13 cellular contexts compared by ENCODE assay signal in genomic region chr2:127100261-127101047, GRCh38. TPM values are rescaled to one million over a fixed set of nuclear protein-coding genes. Genes with fewer than 3 reads are reported as not detected.
DNase-seq lines count a peak whose midpoint lies in the region; ATAC-seq, FAIRE-seq and TF ChIP-seq lines count a peak whose summit lies in the region.
"Had no signal": no experiment of that assay in that cellular context is flagged by ENCODE, and none has a peak within 500 bp of the region (broad histone marks: within the 10 kb centered on the region; RNA-seq: fewer than 3 reads in every experiment).

No MANE protein-coding gene starts in this region.

- TF ChIP-seq EP300 in HepG2 (IDR thresholded peaks at IDR 0.05; ENCODE audit: low read depth in 2 of 2, low read length in 2 of 2) = no peak
- no peak for TF ChIP-seq EP300 in HepG2 (CRISPR knock-in tag; IDR thresholded peaks at IDR 0.05; ENCODE audit: borderline replicate concordance)

- no peak overlapping the region for H3K4me3 Mint-ChIP-seq in stimulated activated effector memory CD8-positive, alpha-beta T cell treated with anti-CD3 and anti-CD28 coated beads, Interleukin-12 subunit alpha, Interleukin-12 subunit beta, amount 100 ng/mL, for 72 hours
- H3K4me3 Mint-ChIP-seq: activated CD4-positive, alpha-beta T cell treated with anti-CD3 and anti-CD28 coated beads, Interleukin-2, amount 10 ng/mL, durations not matched to agents 24 days and 14 days; activated naive CD8-positive, alpha-beta T cell treated with anti-CD3 and anti-CD28 coated beads, Interleukin-2, amount 10 ng/mL, durations not matched to agents 7 days and 5 days; memory B cell had no signal

- H3K9me3 ChIP-seq in adrenal gland (replicated peaks in 1 of 3) (no peaks in the 10 kb centered on the region), HepG2 (ENCODE audit: low read length) (no peaks in the 10 kb centered on the region), upper lobe of right lung (no peaks in the 10 kb centered on the region)

- H2AFZ ChIP-seq in HepG2 (ENCODE audit: low read length) = no peak overlapping the region

- H3K4me3 ChIP-seq in adrenal gland (no peak overlapping the region), HepG2 (replicated peaks in 1 of 3; ENCODE audit: insufficient read depth in 1 of 3, low read depth in 2 of 3, low read length in 3 of 3) (no peak overlapping the region; a peak in 1 of 6 replicates), upper lobe of right lung (no peak overlapping the region)

- 59 to 72% (median 63%) methylated on average over 6 to 15 of the region's 15 CpGs for WGBS in adrenal gland, 4 donors
- WGBS in HepG2 (ENCODE audit: low lambda C conversion rate) = 28% methylated on average over 9 of the region's 15 CpGs

- H3K27me3 ChIP-seq in adrenal gland = no peaks in the 10 kb centered on the region
- H3K27me3 ChIP-seq in HepG2 (ENCODE audit: control insufficient read depth in 1 of 2, insufficient read depth in 2 of 2, low read length in 2 of 2) = peaks cover 3 to 54% of the 10 kb centered on the region in 2 experiments
- H3K27me3 ChIP-seq in upper lobe of right lung = no peaks in the 10 kb centered on the region

- DNase-seq in SIG-M5 treated with dmso at 0.1 percent for 504 hours (lab: John Stamatoyannopoulos, UW; ENCODE audit: unreplicated experiment) (peak; percentile 23), SIG-M5 (lab: John Stamatoyannopoulos, UW) (no peak), adrenal gland (peak in 4 of 7 donors; percentile 29 to 52 (median 42)), HepG2 (ENCODE audit: low spot score) (peak; percentile 79), upper lobe of right lung (peak; percentile 61), DMS114 treated with DMSO at 0.1 percent for 48 hours (lab: John Stamatoyannopoulos, UW; ENCODE audit: unreplicated experiment) (no peak)
- DNase-seq in stimulated activated effector memory CD8-positive, alpha-beta T cell treated with anti-CD3 and anti-CD28 coated beads, Interleukin-12 subunit alpha, Interleukin-12 subunit beta, amount 100 ng/mL, for 72 hours (ENCODE audit: low spot score in 2 of 2) = no peak
- DNase-seq: activated CD4-positive, alpha-beta T cell treated with anti-CD3 and anti-CD28 coated beads, Interleukin-2, amount 10 ng/mL, durations not matched to agents 24 days and 14 days; activated naive CD8-positive, alpha-beta T cell treated with anti-CD3 and anti-CD28 coated beads, Interleukin-2, amount 10 ng/mL, durations not matched to agents 7 days and 5 days; Karpas-422; OCI-M1 had no signal

- BruUV-seq in HepG2 (replicated peaks; lab: Mats Ljungman, UMichigan) = no TSS peak

- TF ChIP-seq CTCF in adrenal gland (IDR thresholded peaks at IDR 0.05) = no peak
- TF ChIP-seq CTCF in HepG2 (CRISPR knock-in tag; IDR thresholded peaks at IDR 0.05) = 0 out of 2 replicates have a peak, but pooled peaks have one; percentile 11
- TF ChIP-seq CTCF in upper lobe of right lung (IDR thresholded peaks at IDR 0.05) = no peak

- H3K4me2 ChIP-seq in HepG2 (ENCODE audit: low read depth, low read length) = peak overlapping the region; percentile 40

- ATAC-seq in HepG2 (peak; percentile 69), upper lobe of right lung (peak; percentile 27), GM21381 (IDR thresholded peaks at IDR 0.05; ENCODE audit: unreplicated experiment) (no peak)
- no peak for ATAC-seq in stimulated activated effector memory CD8-positive, alpha-beta T cell treated with anti-CD3 and anti-CD28 coated beads, Interleukin-12 subunit alpha, Interleukin-12 subunit beta, amount 100 ng/mL, for 72 hours

- in situ Hi-C loops in HepG2 (cut with HindIII; ENCODE audit: extremely low pct_ligation_motif_present, low pct_unique_long_range_greater_than_20kb) = no loop called here

- peak; percentile 56 for FAIRE-seq in HepG2 (lab: Jason Lieb, UNC)

- CTCF ChIA-PET in HepG2 (lab: Yijun Ruan, JAX; ENCODE audit: low intra/inter-chr PET ratio, low total read pairs) = no interaction called here

- intact Hi-C loops in adrenal gland (cut with DNase I) (loop anchor here in 1 of 2 donors (5.0 kb wide), 1 partner anchor 33 kb away; no protein-coding TSS in a partner anchor), HepG2 (cut with micrococcal nuclease; ENCODE audit: unreplicated experiment) (no loop called here), upper lobe of right lung (cut with DNase I) (no loop called here)

- H4K20me1 ChIP-seq in HepG2 (ENCODE audit: insufficient read depth, low read length) = no peaks in the 10 kb centered on the region

- H3K36me3 Mint-ChIP-seq in stimulated activated effector memory CD8-positive, alpha-beta T cell treated with anti-CD3 and anti-CD28 coated beads, Interleukin-12 subunit alpha, Interleukin-12 subunit beta, amount 100 ng/mL, for 72 hours = no peaks in the 10 kb centered on the region
- H3K36me3 Mint-ChIP-seq: activated naive CD8-positive, alpha-beta T cell treated with anti-CD3 and anti-CD28 coated beads, Interleukin-2, amount 10 ng/mL, durations not matched to agents 7 days and 5 days; memory B cell had no signal

- no peak overlapping the region for H3K9ac ChIP-seq in HepG2 (ENCODE audit: insufficient read depth, low read depth, low read length)

- H3K36me3 ChIP-seq in adrenal gland (replicated peaks in 1 of 2) (no peaks in the 10 kb centered on the region), HepG2 (replicated peaks in 1 of 2; ENCODE audit: control insufficient read depth in 1 of 2, insufficient read depth in 2 of 2, low read length in 2 of 2) (no peaks in the 10 kb centered on the region), upper lobe of right lung (no peaks in the 10 kb centered on the region)

- no peak for TF ChIP-seq RAD21 in HepG2 (CRISPR knock-in tag; IDR thresholded peaks at IDR 0.05)

- H3K9me3 Mint-ChIP-seq in stimulated activated effector memory CD8-positive, alpha-beta T cell treated with anti-CD3 and anti-CD28 coated beads, Interleukin-12 subunit alpha, Interleukin-12 subunit beta, amount 100 ng/mL, for 72 hours = no peaks in the 10 kb centered on the region
- H3K9me3 Mint-ChIP-seq: activated CD4-positive, alpha-beta T cell treated with anti-CD3 and anti-CD28 coated beads, Interleukin-2, amount 10 ng/mL, durations not matched to agents 24 days and 14 days; activated naive CD8-positive, alpha-beta T cell treated with anti-CD3 and anti-CD28 coated beads, Interleukin-2, amount 10 ng/mL, durations not matched to agents 7 days and 5 days; memory B cell had no signal

- H3K27ac Mint-ChIP-seq in stimulated activated effector memory CD8-positive, alpha-beta T cell treated with anti-CD3 and anti-CD28 coated beads, Interleukin-12 subunit alpha, Interleukin-12 subunit beta, amount 100 ng/mL, for 72 hours = no peak overlapping the region
- H3K27ac Mint-ChIP-seq: activated CD4-positive, alpha-beta T cell treated with anti-CD3 and anti-CD28 coated beads, Interleukin-2, amount 10 ng/mL, durations not matched to agents 24 days and 14 days; activated naive CD8-positive, alpha-beta T cell treated with anti-CD3 and anti-CD28 coated beads, Interleukin-2, amount 10 ng/mL, durations not matched to agents 7 days and 5 days; memory B cell had no signal

- peak in 1 of 2 donors; percentile 9 for TF ChIP-seq POLR2A in adrenal gland (IDR thresholded peaks at IDR 0.05)
- TF ChIP-seq POLR2A in HepG2 (IDR thresholded peaks at IDR 0.05; ENCODE audit: insufficient read depth in 1 of 2, low read depth in 2 of 2, low read length in 2 of 2) = no peak

- H3K4me1 ChIP-seq in adrenal gland (replicated peaks in 1 of 2) (peaks cover 66 to 75% of the 10 kb centered on the region in 2 donors), HepG2 (ENCODE audit: insufficient read depth, low read length) (peaks cover 13% of the 10 kb centered on the region), upper lobe of right lung (no peaks in the 10 kb centered on the region)

- H3K27ac ChIP-seq in adrenal gland (peak overlapping the region in 2 of 5 donors; percentile 54 to 58), HepG2 (ENCODE audit: extremely low read length, insufficient read depth, low read length) (no peak overlapping the region), upper lobe of right lung (no peak overlapping the region)

- POLR2A ChIA-PET in HepG2 (lab: Yijun Ruan, JAX) = no interaction called here

- peaks cover 8% of the 10 kb centered on the region for H3K4me1 Mint-ChIP-seq in stimulated activated effector memory CD8-positive, alpha-beta T cell treated with anti-CD3 and anti-CD28 coated beads, Interleukin-12 subunit alpha, Interleukin-12 subunit beta, amount 100 ng/mL, for 72 hours
- H3K4me1 Mint-ChIP-seq: activated CD4-positive, alpha-beta T cell treated with anti-CD3 and anti-CD28 coated beads, Interleukin-2, amount 10 ng/mL, durations not matched to agents 24 days and 14 days; memory B cell had no signal

- no peaks in the 10 kb centered on the region for H3K79me2 ChIP-seq in HepG2 (ENCODE audit: insufficient read depth, low read length)

RNA-seq across cellular contexts. Expression of gene BIN1, which starts 6.5 kb away (rescaled TPM):
- total RNA-seq in adrenal gland (100 to 1,000 TPM in 7 of 8 donors, 10 to 100 TPM in 1; 84.0 to 207 (median 134) TPM), HepG2 (2016; rRNA removed; fragmentation: Illumina TruSeq; extraction: Trizol) (0.93 and 0.98 TPM in 2 replicates), upper lobe of right lung (33.4 TPM)
- polyA plus RNA-seq in adrenal gland (100 to 1,000 TPM in 1 of 3 donors, 10 to 100 TPM in 2; 80.3 to 113 (median 97.5) TPM), HepG2 (2011; rRNA removed) (0.51 and 1.2 TPM in 2 replicates)
- total RNA-seq in HepG2 (2016; cell fraction: cytosol; rRNA removed; fragmentation: Illumina TruSeq; extraction: Trizol; ENCODE audit: low read depth) = 0.61 and 1.1 TPM in 2 replicates
- 0.58 and 0.97 TPM in 2 replicates for total RNA-seq in HepG2 (2016; cell fraction: insoluble cytoplasmic fraction; rRNA removed; fragmentation: Illumina TruSeq; extraction: Trizol)
- 1.2 TPM in 2 replicates for total RNA-seq in HepG2 (2016; cell fraction: membrane; rRNA removed; fragmentation: Illumina TruSeq; extraction: Trizol)
- total RNA-seq in HepG2 (2016; cell fraction: nucleus; rRNA removed; fragmentation: Illumina TruSeq; extraction: Trizol) = 0.28 and 0.41 TPM in 2 replicates
- 0.42 and 1.3 TPM in 2 replicates for polyA plus RNA-seq in HepG2 (2011; cell fraction: cytosol; rRNA removed)
- 1.2 and 2.2 TPM in 2 replicates for polyA plus RNA-seq in HepG2 (2011; cell fraction: nucleus; rRNA removed)
- polyA plus RNA-seq in HepG2 (2012) = 1.3 and 1.6 TPM in 2 replicates
- polyA plus RNA-seq in HepG2 (2016; cell fraction: cytosol; fragmentation: Illumina TruSeq; extraction: Trizol; ENCODE audit: low read depth) = 0.84 and 1.2 TPM in 2 replicates
- 1.0 and 1.9 TPM in 2 replicates for polyA plus RNA-seq in HepG2 (2016; cell fraction: insoluble cytoplasmic fraction; fragmentation: Illumina TruSeq; extraction: Trizol; ENCODE audit: low read depth)
- 0.97 and 1.1 TPM in 2 replicates for polyA plus RNA-seq in HepG2 (2016; cell fraction: membrane; fragmentation: Illumina TruSeq; extraction: Trizol; ENCODE audit: low read depth)
- polyA plus RNA-seq in HepG2 (2016; cell fraction: nucleus; fragmentation: Illumina TruSeq; extraction: Trizol; ENCODE audit: insufficient read depth, low read depth) = 0.85 and 0.91 TPM in 2 replicates
- polyA minus RNA-seq in HepG2 (2011; rRNA and poly(A)+ RNA removed; ENCODE audit: low replicate concordance) = 0.84 and 28.9 TPM in 2 replicates
- polyA minus RNA-seq in HepG2 (2011; cell fraction: cytosol; rRNA and poly(A)+ RNA removed) = 0.59 and 0.79 TPM in 2 replicates
- 0.50 and 0.90 TPM in 2 replicates for polyA minus RNA-seq in HepG2 (2011; cell fraction: nucleus; rRNA and poly(A)+ RNA removed)

Comparison
In these comparisons a context has a peak if more than half of its experiments do, and no peak if none do; other contexts are left out.
1. DNase-seq: peak in SIG-M5 treated with dmso at 0.1 percent for 504 hours (single experiment), adrenal gland (4 of 7), HepG2 (single experiment) and upper lobe of right lung (single experiment); none in SIG-M5 (single experiment), DMS114 treated with DMSO at 0.1 percent for 48 hours (single experiment) and stimulated activated effector memory CD8-positive, alpha-beta T cell treated with anti-CD3 and anti-CD28 coated beads, Interleukin-12 subunit alpha, Interleukin-12 subunit beta, amount 100 ng/mL, for 72 hours (0 of 2).
2. ATAC-seq: peak in HepG2 (single experiment) and upper lobe of right lung (single experiment); none in GM21381 (single experiment) and stimulated activated effector memory CD8-positive, alpha-beta T cell treated with anti-CD3 and anti-CD28 coated beads, Interleukin-12 subunit alpha, Interleukin-12 subunit beta, amount 100 ng/mL, for 72 hours (single experiment).
3. RNA of gene BIN1, which starts 6.5 kb away (total RNA-seq): 84.0 to 207 TPM in adrenal gland and 33.4 TPM in upper lobe of right lung (single experiment); 0.28 to 1.2 TPM in HepG2; every median in the first group is over 10 times any median in the second.